Comparison of ENCODE assay signal across 23 cellular contexts in genomic region chr6:2007165-2007564, GRCh38.
"Had no signal": no experiment of that assay in that cellular context is flagged by ENCODE, and none has a peak within 500 bp of the region (broad histone marks: within the 10 kb centered on the region; RNA-seq: fewer than 3 reads in every experiment).

No MANE protein-coding gene starts in this region.

- DNase-seq: activated CD4-positive, alpha-beta T cell treated with anti-CD3 and anti-CD28 coated beads for 4 hours; activated CD4-positive, alpha-beta T cell treated with anti-CD3 and anti-CD28 coated beads, Interleukin-2, amount 50 U/mL, for 4 hours; activated CD8-positive, alpha-beta memory T cell treated with anti-CD3 and anti-CD28 coated beads for 24 hours; activated effector memory CD4-positive, alpha-beta T cell treated with Interleukin-2 at 50 U/mL for 16 hours; activated naive CD4-positive, alpha-beta T cell treated with Interleukin-2 at 50 U/mL for 16 hours; aorta; body of pancreas; cerebellar nuclear complex; colonic mucosa; effector CD8-positive, alpha-beta T cell; foreskin fibroblast; head of caudate nucleus; hypothalamus; immature natural killer cell; left lung; mesendoderm; stimulated activated naive CD4-positive, alpha-beta T cell treated with Interleukin-2 at 50 U/mL for 16 hours had no signal

- H3K4me1 ChIP-seq: colonic mucosa, left lung, right atrium auricular region, tibial nerve had no signal

- H3K9me3 ChIP-seq: body of pancreas, colonic mucosa had no signal

- H3K27me3 ChIP-seq: body of pancreas, cardiac muscle cell, colonic mucosa, left lung, right atrium auricular region, tibial nerve had no signal

- ATAC-seq: body of pancreas; left lung; natural killer cell treated with Interleukin-12 subunit alpha and Interleukin-12 subunit beta and Interleukin-15 and Interleukin-18, amount 100 ng/mL, for 72 hours had no signal

- H3K4me3 ChIP-seq: body of pancreas, cardiac muscle cell, colonic mucosa, left lung, lung, right atrium auricular region, tibial nerve had no signal

- H3K27ac ChIP-seq: body of pancreas, cardiac muscle cell, colonic mucosa, left lung, right atrium auricular region, tibial nerve, VCaP had no signal

- H3K36me3 ChIP-seq: cardiac muscle cell, colonic mucosa, left lung, right atrium auricular region, tibial nerve had no signal
